In the genomic region with DNA sequence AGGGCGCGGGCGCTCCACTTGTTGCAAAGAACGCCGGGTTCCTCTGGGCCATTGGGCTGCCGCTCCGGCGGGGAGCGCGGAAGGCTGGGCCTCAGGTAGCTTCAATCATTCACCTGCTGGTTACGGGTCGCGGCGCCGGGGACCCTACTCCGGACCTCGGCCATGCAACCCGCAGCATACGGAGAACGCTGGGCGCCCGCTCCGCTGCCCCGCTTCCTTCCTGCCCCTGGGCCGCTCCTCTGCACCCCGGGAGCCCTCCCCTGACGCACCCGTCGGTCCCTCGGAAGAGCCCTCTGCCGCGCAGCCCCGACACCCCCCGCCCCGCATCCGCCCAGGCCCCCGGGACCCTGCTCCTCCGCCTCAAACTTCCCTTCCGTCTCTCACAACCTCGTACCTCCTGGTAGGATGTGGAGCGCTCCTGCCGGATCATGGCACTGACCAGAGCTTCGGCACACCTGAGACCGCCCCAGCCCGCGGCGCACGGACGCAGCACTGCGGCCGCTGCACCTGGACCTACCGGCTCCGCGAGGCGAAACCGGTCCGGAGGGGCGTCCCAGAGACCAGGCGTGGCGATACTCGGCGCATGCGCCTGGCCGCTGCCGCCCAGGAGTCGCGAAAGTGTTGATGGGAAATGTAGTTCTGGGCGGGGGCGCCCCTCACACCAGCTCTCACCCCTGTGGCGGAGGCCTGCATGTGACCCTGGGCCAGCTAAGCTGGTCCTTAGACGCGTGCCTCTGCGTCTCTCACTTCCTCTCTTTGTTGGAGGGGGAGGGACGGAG, we compare ENCODE assay signal across 8 cellular contexts. TPM values are rescaled to one million over a fixed set of nuclear protein-coding genes. Genes with fewer than 3 reads are reported as not detected.
DNase-seq lines count a peak whose midpoint lies in the region; ATAC-seq, FAIRE-seq and TF ChIP-seq lines count a peak whose summit lies in the region.

Gene PACC1 (minus strand): TSS at position 559 of the 779 bp plus-strand sequence. CDS start 129 bp downstream, at position 430.

- H3K36me3 ChIP-seq in H1 (ENCODE audit: control insufficient read depth in 2 of 4, insufficient read depth in 4 of 4, low read length in 3 of 4) (peaks cover 8 to 20% (median 14%) of the 10 kb centered on the region in 4 experiments), mesendoderm (ENCODE audit: control insufficient read depth, insufficient read depth, low read length) (peaks cover 6% of the 10 kb centered on the region)

- peak in 1 of 2 experiments; percentile 3; a peak in 1 of 4 replicates for TF ChIP-seq RAD21 in H1 (IDR thresholded peaks at IDR 0.05 in 1 of 2, conservative IDR thresholded peaks at IDR 0.05 in 1 of 2; ENCODE audit: low read depth in 2 of 2, low read length in 2 of 2)

- H3K79me2 ChIP-seq in H1 (ENCODE audit: control insufficient read depth in 1 of 2, insufficient read depth in 2 of 2, low read length in 2 of 2) (peaks cover 0 to 14% of the 10 kb centered on the region in 2 experiments; a peak in 3 of 4 replicates), mesendoderm (ENCODE audit: control insufficient read depth, insufficient read depth, low read length) (no peaks in the 10 kb centered on the region)

- H4K91ac ChIP-seq in H1 (replicated peaks; ENCODE audit: insufficient read length, low read length) = peak within 1 kb of the TSS; percentile 4

- H4K5ac ChIP-seq in H1 (ENCODE audit: insufficient read length, low read depth, low read length) (peak within 1 kb of the TSS; percentile 76), mesendoderm (ENCODE audit: low read length) (no peak within 1 kb of the TSS)

- H2AFZ ChIP-seq in H1 (ENCODE audit: low read length) = peak within 1 kb of the TSS; percentile 89

- peak within 1 kb of the TSS; percentile 56 to 66 (median 62) for H3K9ac ChIP-seq in H1 (replicated peaks in 1 of 4; ENCODE audit: extremely low read depth in 1 of 4, low read depth in 3 of 4, low read length in 3 of 4)
- H3K9ac ChIP-seq in mesendoderm (ENCODE audit: low read length) = peak within 1 kb of the TSS; percentile 91

- DNase-seq in COLO829 (ENCODE audit: low spot score) (peak; percentile 96), HPDE6-E6E7 (ENCODE audit: extremely low spot score) (peak; percentile 98), NOMO-1 treated with DMSO at 0.1 percent for 48 hours (lab: John Stamatoyannopoulos, UW; ENCODE audit: unreplicated experiment) (peak; percentile 100), H1 (ENCODE audit: low read depth in 1 of 2, low spot score in 2 of 2) (peak; percentile 91 to 96), mesendoderm (peak; percentile 98)
- peak; percentile 75 to 77 for DNase-seq in activated CD8-positive, alpha-beta memory T cell treated with anti-CD3 and anti-CD28 coated beads for 4 hours (ENCODE audit: low read depth in 2 of 2)
- peak; percentile 72 for DNase-seq in stimulated activated CD8-positive, alpha-beta memory T cell treated with anti-CD3 and anti-CD28 coated beads, Interleukin-15, amount 100 ng/mL, for 1 hour (ENCODE audit: low read depth)

- no peak within 1 kb of the TSS for H3K56ac ChIP-seq in H1 (replicated peaks; ENCODE audit: insufficient read length, low read depth, low read length)
- H3K56ac ChIP-seq in mesendoderm (ENCODE audit: low read length) = peak within 1 kb of the TSS; percentile 95

- H3K18ac ChIP-seq in H1 (ENCODE audit: extremely low read depth, low read length) (no peak within 1 kb of the TSS; the same call in 1 of the 2 replicates), mesendoderm (ENCODE audit: low read length) (peak within 1 kb of the TSS; percentile 6)

- H3K23me2 ChIP-seq in H1 (ENCODE audit: low read depth, low read length) = peaks cover 6% of the 10 kb centered on the region

- FAIRE-seq in H1 (lab: Jason Lieb, UNC) = no peak

- H3K79me1 ChIP-seq in H1 (ENCODE audit: low read depth, low read length) (peaks cover 9% of the 10 kb centered on the region; the same call in 1 of the 2 replicates), mesendoderm (ENCODE audit: low read length) (peaks cover 12% of the 10 kb centered on the region)

- no peak within 1 kb of the TSS for H3K14ac ChIP-seq in H1 (ENCODE audit: insufficient read length)

- H2BK5ac ChIP-seq in H1 (ENCODE audit: low read depth, low read length) (peak within 1 kb of the TSS; percentile 87), mesendoderm (ENCODE audit: low read length) (peak within 1 kb of the TSS; percentile 81)

- TF ChIP-seq CTCF in H1 (IDR thresholded peaks at IDR 0.05; ENCODE audit: control extremely low read depth in 1 of 3, insufficient read depth in 1 of 3, low read depth in 1 of 3, low read length in 3 of 3) = no peak

- H2BK120ac ChIP-seq in H1 (replicated peaks; ENCODE audit: low read depth, low read length) (no peak within 1 kb of the TSS), mesendoderm (ENCODE audit: low read depth, low read length) (no peak within 1 kb of the TSS)

- peak within 1 kb of the TSS; percentile 73 for H3K4ac ChIP-seq in H1 (replicated peaks; ENCODE audit: insufficient read length, low read depth, low read length)
- H3K4ac ChIP-seq in mesendoderm (ENCODE audit: low read depth, low read length) = no peak within 1 kb of the TSS

- TF ChIP-seq POLR2A in H1 (IDR thresholded peaks at IDR 0.05; ENCODE audit: control extremely low read depth in 1 of 2, low read depth in 2 of 2, low read length in 2 of 2) = peak; percentile 87 to 91

- H4K20me1 ChIP-seq in H1 (replicated peaks in 1 of 2; ENCODE audit: control insufficient read depth in 1 of 2, insufficient read depth in 2 of 2, low read length in 2 of 2) = peaks cover 0 to 16% of the 10 kb centered on the region in 2 experiments

- 0% methylated on average over 56 of the region's 74 CpGs; no CpG with 5 or more reads in 1 of the 2 experiments for WGBS in H1 (ENCODE audit: extremely low coverage in 1 of 2, insufficient coverage in 1 of 2, insufficient read length in 1 of 2, insufficient replicate concordance in 2 of 2, low coverage in 1 of 2, low lambda C conversion rate in 2 of 2, missing lambda C conversion rate in 1 of 2), 2 experiments
- WGBS in mesendoderm (ENCODE audit: extremely low coverage, insufficient coverage, low lambda C conversion rate) = no CpG with 5 or more reads among the region's 74 CpGs

- 0 out of 2 replicates have a peak within 1 kb of the TSS, but pooled peaks have one; percentile 86 for H2BK20ac ChIP-seq in H1 (ENCODE audit: low read length)

- H3K4me1 ChIP-seq in H1 (replicated peaks in 1 of 4; ENCODE audit: control insufficient read depth in 3 of 4, insufficient read depth in 4 of 4, low read length in 3 of 4) = peaks cover 4 to 15% (median 9%) of the 10 kb centered on the region in 4 experiments; a peak in 6 of 7 replicates
- peaks cover 9% of the 10 kb centered on the region for H3K4me1 ChIP-seq in mesendoderm (ENCODE audit: control insufficient read depth, low read depth, low read length)

- H3K9me3 ChIP-seq in H1 (ENCODE audit: insufficient read depth in 2 of 2, low read depth in 1 of 2, low read length in 1 of 2) = no peaks in the 10 kb centered on the region

- H3K27ac ChIP-seq in H1 (ENCODE audit: low read depth, low read length) = no peak within 1 kb of the TSS
- H3K27ac ChIP-seq in mesendoderm (ENCODE audit: low read depth, low read length) = peak within 1 kb of the TSS; percentile 3

- H2BK15ac ChIP-seq in H1 (ENCODE audit: low read length) = peak within 1 kb of the TSS; percentile 53; the same call in 1 of the 2 replicates
- no peak within 1 kb of the TSS for H2BK15ac ChIP-seq in mesendoderm (replicated peaks; ENCODE audit: low read depth)

- CTCF ChIA-PET in H1 (lab: Charles Lee; ENCODE audit: partially characterized antibody) = interaction anchor here (0.6 to 2.2 kb wide), 10 partner anchors 12 to 721 kb away, joined by 3 to 18 read pairs (median 3); no protein-coding TSS in a partner anchor

- peak; percentile 97 for ATAC-seq in GM19467 (IDR thresholded peaks at IDR 0.05; ENCODE audit: unreplicated experiment)

- H2BK12ac ChIP-seq in H1 (ENCODE audit: low read depth, low read length) = peak within 1 kb of the TSS; percentile 5; the same call in 1 of the 2 replicates

- H4K8ac ChIP-seq in H1 (ENCODE audit: extremely low read depth, insufficient read depth, low read length) = no peak within 1 kb of the TSS; the same call in 1 of the 2 replicates
- H4K8ac ChIP-seq in mesendoderm (ENCODE audit: low read depth, low read length) = no peak within 1 kb of the TSS

- H3K23ac ChIP-seq in H1 (ENCODE audit: insufficient read length) (no peak within 1 kb of the TSS), mesendoderm (ENCODE audit: low read length) (peak within 1 kb of the TSS; percentile 48)

- H2AK5ac ChIP-seq in H1 (ENCODE audit: low read depth, low read length) (0 out of 2 replicates have a peak within 1 kb of the TSS, but pooled peaks have one; percentile 20), mesendoderm (ENCODE audit: low read length) (no peak within 1 kb of the TSS)

- peak within 1 kb of the TSS; percentile 65 to 77 (median 73) for H3K4me3 ChIP-seq in H1 (ENCODE audit: extremely low read depth in 1 of 4, insufficient read depth in 2 of 4, low read depth in 3 of 4, low read length in 4 of 4)
- H3K4me3 ChIP-seq in mesendoderm (ENCODE audit: low read length) = peak within 1 kb of the TSS; percentile 88

- POLR2A ChIA-PET in H1 (lab: Charles Lee; ENCODE audit: partially characterized antibody) = interaction anchor here (0.7 to 1.4 kb wide), 6 partner anchors 8 to 149 kb away, joined by 3 to 5 read pairs (median 4); no protein-coding TSS in a partner anchor

- H3K4me2 ChIP-seq in H1 (ENCODE audit: insufficient read depth in 1 of 2, low read depth in 2 of 2, low read length in 2 of 2) = peak within 1 kb of the TSS; percentile 83 to 85
- H3K4me2 ChIP-seq in mesendoderm (ENCODE audit: low read length) = peak within 1 kb of the TSS; percentile 72

- TF ChIP-seq EP300 in H1 (IDR thresholded peaks at IDR 0.05; ENCODE audit: borderline replicate concordance in 1 of 2, low read depth in 2 of 2, low read length in 2 of 2) = no peak

- H3K27me3 ChIP-seq in H1 (replicated peaks in 1 of 4; ENCODE audit: control insufficient read depth in 3 of 4, extremely low read depth in 1 of 4, insufficient read depth in 3 of 4, low read length in 3 of 4) (no peaks in the 10 kb centered on the region; a peak in 2 of 7 replicates), mesendoderm (ENCODE audit: insufficient read depth, low read length, poor library complexity) (no peaks in the 10 kb centered on the region)

TF ChIP-seq in H1, 55 proteins besides CTCF, POLR2A, EP300 and RAD21 (continues in another document):
- TF ChIP-seq SIX5 (IDR thresholded peaks at IDR 0.05; ENCODE audit: low read depth, low read length) (peak; percentile 55), EZH2 (IDR thresholded peaks at IDR 0.05; ENCODE audit: low read depth, low read length, severe bottlenecking) (peak; percentile 49)

RNA-seq across cellular contexts. Expression of gene PACC1, which starts in this region (rescaled TPM):
- total RNA-seq in H1 (2021; fragmentation: NEBNext Ultra II Directional; extraction: Animal tissue kit (Norgen Biotek cat#: 25700)) = 16.7 and 18.8 TPM in 2 replicates
- polyA plus RNA-seq in H1 (2011; rRNA removed) = 20.8 and 23.5 TPM in 2 replicates
- polyA plus RNA-seq in H1 (2011; cell fraction: cytosol; rRNA removed) = 21.5 TPM
- polyA plus RNA-seq in H1 (2011; cell fraction: nucleus; rRNA removed) = 23.1 TPM
- 10.6 to 17.3 TPM (median 14.4 TPM) in 4 replicates for polyA plus RNA-seq in H1 (2012, experiment 1 of 2)
- polyA plus RNA-seq in H1 (2012, experiment 2 of 2) = 9.3 TPM
- polyA plus RNA-seq in H1 (2013, experiment 1 of 2) = 14.9 TPM
- 16.5 TPM for polyA plus RNA-seq in H1 (2013, experiment 2 of 2)
- 37.6 and 48.3 TPM in 2 replicates for polyA minus RNA-seq in H1 (2011; rRNA and poly(A)+ RNA removed)
- 20.5 TPM for polyA minus RNA-seq in H1 (2011; cell fraction: cytosol; rRNA and poly(A)+ RNA removed)
- polyA minus RNA-seq in H1 (2011; cell fraction: nucleus; rRNA and poly(A)+ RNA removed) = 28.2 TPM
- 6.6 TPM for polyA plus RNA-seq in mesendoderm (2013, experiment 1 of 2)
- polyA plus RNA-seq in mesendoderm (2013, experiment 2 of 2) = 6.8 TPM
